ENCODE assay signal across 33 cellular contexts in genomic region chr4:31189938-31190337, GRCh38.
DNase-seq lines count a peak whose midpoint lies in the region; ATAC-seq, FAIRE-seq and TF ChIP-seq lines count a peak whose summit lies in the region.
"Had no signal": no experiment of that assay in that cellular context is flagged by ENCODE, and none has a peak within 500 bp of the region (broad histone marks: within the 10 kb centered on the region; RNA-seq: fewer than 3 reads in every experiment).

No MANE protein-coding gene starts in this region.

- H3K36me3 ChIP-seq in mucosa of descending colon (ENCODE audit: low read depth) (no peaks in the 10 kb centered on the region), small intestine (ENCODE audit: control insufficient read depth in 2 of 2, insufficient read depth in 2 of 2, low read length in 2 of 2) (no peaks in the 10 kb centered on the region), kidney (ENCODE audit: control insufficient read depth in 1 of 2, insufficient read depth in 2 of 2, low read length in 2 of 2) (no peaks in the 10 kb centered on the region)
- H3K36me3 ChIP-seq: BE2C; BLaER1; BLaER1 treated with 17β-estradiol and CSF1 and Interleukin-3, amounts not matched to agents 10 nM and 100 nM had no signal

- intact Hi-C loops in left colon (cut with DNase I, micrococcal nuclease) (no loop called here), mucosa of descending colon (cut with DNase I, micrococcal nuclease) (no loop called here), kidney (cut with DNase I) (no loop called here)

- DNase-seq in left colon: no peak
- no peak for DNase-seq in mucosa of descending colon
- DNase-seq in small intestine: peak; percentile 17
- no peak for DNase-seq in SKM-1 (lab: John Stamatoyannopoulos, UW; ENCODE audit: unreplicated experiment)
- no peak for DNase-seq in kidney
- DNase-seq: 8988T; ACHN; AML-193; BE2C; C1 segment of cervical spinal cord; Caco-2; Calu3; CD4-positive, alpha-beta memory T cell; CD4-positive, alpha-beta T cell; CD4-positive, CD25-positive, alpha-beta regulatory T cell; CD8-positive, alpha-beta memory T cell; CD8-positive, alpha-beta T cell; COR-L47; DMS 273 treated with DMSO at 0.1 percent for 48 hours; DMS153; DMS53; DMS79; DMS79 treated with DMSO at 0.1 percent for 48 hours; DND-41; EL had no signal

- no peak for TF ChIP-seq CTCF in mucosa of descending colon (IDR thresholded peaks at IDR 0.05)
- no peak for TF ChIP-seq CTCF in kidney (IDR thresholded peaks at IDR 0.05; ENCODE audit: borderline replicate concordance, extremely low read depth, insufficient read depth)

- WGBS in small intestine, 3 donors: 19 to 69% (median 42%) methylated on average over 1 of the region's 1 CpG

- no peaks in the 10 kb centered on the region for H3K4me1 ChIP-seq in mucosa of descending colon (ENCODE audit: low read depth)
- H3K4me1 ChIP-seq in small intestine (ENCODE audit: control insufficient read depth in 2 of 2, insufficient read depth in 1 of 2, low read depth in 1 of 2, low read length in 1 of 2): peaks cover 0 to 2% of the 10 kb centered on the region in 2 donors
- no peaks in the 10 kb centered on the region for H3K4me1 ChIP-seq in kidney (ENCODE audit: control insufficient read depth in 1 of 2, insufficient read depth in 1 of 2, low read depth in 1 of 2, low read length in 2 of 2)
- H3K4me1 ChIP-seq: A549; BE2C; BLaER1; BLaER1 treated with 17β-estradiol and CSF1 and Interleukin-3, amounts not matched to agents 10 nM and 100 nM; Caco-2 had no signal

- peak; percentile 52 for ATAC-seq in left colon
- ATAC-seq in mucosa of descending colon: peak; percentile 50
- no peak for ATAC-seq in GM18517 (IDR thresholded peaks at IDR 0.05; ENCODE audit: unreplicated experiment)
- ATAC-seq: A549; CD8-positive, alpha-beta T cell had no signal

- H3K9ac ChIP-seq in kidney (ENCODE audit: low read length in 2 of 2): no peak overlapping the region
- H3K9ac ChIP-seq: BLaER1; BLaER1 treated with 17β-estradiol and CSF1 and Interleukin-3, amounts not matched to agents 10 nM and 100 nM had no signal

- H3K4me3 ChIP-seq in mucosa of descending colon (no peak overlapping the region), small intestine (ENCODE audit: low read depth in 1 of 2, low read length in 2 of 2) (no peak overlapping the region), kidney (ENCODE audit: low read length in 2 of 2) (no peak overlapping the region)
- H3K4me3 ChIP-seq: A549; BLaER1; BLaER1 treated with 17β-estradiol and CSF1 and Interleukin-3, amounts not matched to agents 10 nM and 100 nM had no signal

- no peaks in the 10 kb centered on the region for H3K9me3 ChIP-seq in mucosa of descending colon
- no peaks in the 10 kb centered on the region for H3K9me3 ChIP-seq in small intestine (ENCODE audit: control insufficient read depth, low read depth)
- no peaks in the 10 kb centered on the region for H3K9me3 ChIP-seq in kidney (ENCODE audit: control insufficient read depth in 1 of 2, low read length in 2 of 2)
- H3K9me3 ChIP-seq: A549, BE2C, Caco-2 had no signal

- FAIRE-seq in small intestine (lab: Jason Lieb, UNC) (no peak), kidney (lab: Jason Lieb, UNC) (no peak)
- FAIRE-seq: A204.1, A549, D721Med had no signal

- no peaks in the 10 kb centered on the region for H3K27me3 ChIP-seq in small intestine (ENCODE audit: control insufficient read depth in 2 of 2, insufficient read depth in 2 of 2, low read length in 2 of 2)
- H3K27me3 ChIP-seq: BE2C; BLaER1; BLaER1 treated with 17β-estradiol and CSF1 and Interleukin-3, amounts not matched to agents 10 nM and 100 nM had no signal

- no peak overlapping the region for H3K27ac ChIP-seq in small intestine (ENCODE audit: low read depth in 1 of 2, low read length in 1 of 2)
- no peak overlapping the region for H3K27ac ChIP-seq in kidney (ENCODE audit: low read depth in 2 of 2, low read length in 2 of 2)
- H3K27ac ChIP-seq: 22Rv1; A549; BLaER1; BLaER1 treated with 17β-estradiol and CSF1 and Interleukin-3, amounts not matched to agents 10 nM and 100 nM; C4-2B had no signal
